ENCODE assay signal across 8 cellular contexts in the genomic region with DNA sequence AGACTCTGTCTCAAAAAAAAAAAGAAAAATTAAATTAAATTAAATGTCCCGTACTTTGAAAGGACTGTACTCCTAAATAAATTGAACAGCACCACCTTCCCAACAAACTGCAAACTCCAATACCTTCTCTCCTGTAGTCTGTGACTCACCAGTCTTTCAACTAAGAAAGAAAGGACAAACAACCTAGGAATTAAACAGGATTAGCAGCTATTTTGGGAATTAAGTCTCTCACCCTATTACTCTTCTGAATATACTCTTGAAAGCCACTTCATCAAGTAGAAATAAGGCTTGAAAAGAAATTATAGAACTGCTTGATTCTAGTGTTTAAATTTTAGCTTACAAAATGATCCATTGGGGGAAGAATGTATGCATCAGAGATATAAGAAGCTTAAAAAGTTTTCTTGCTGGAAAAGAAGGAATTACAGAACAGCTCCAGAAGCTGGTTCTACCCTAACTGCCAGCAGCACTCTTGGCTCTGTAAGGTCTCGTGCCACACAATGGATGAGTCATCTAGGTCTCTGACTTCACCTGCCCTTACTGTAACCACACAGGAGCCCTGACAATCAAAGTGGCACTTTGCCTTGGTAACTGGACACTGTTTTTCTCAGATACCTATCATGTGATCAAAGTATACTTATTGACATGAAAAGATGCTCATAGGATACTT. TPM values are rescaled to one million over a fixed set of nuclear protein-coding genes. Genes with fewer than 3 reads are reported as not detected.
DNase-seq lines count a peak whose midpoint lies in the region; ATAC-seq, FAIRE-seq and TF ChIP-seq lines count a peak whose summit lies in the region.

No MANE protein-coding gene starts in this region.

- H3K27ac ChIP-seq in gastrocnemius medialis: peak overlapping the region in 3 of 4 donors; percentile 2 to 66 (median 34)

- DNase-seq in GM06990 (ENCODE audit: extremely low read depth, insufficient read length) (peak; percentile 69), SW480 (ENCODE audit: low spot score) (peak; percentile 94), gastrocnemius medialis (peak; percentile 33 to 45), cerebellar cortex (ENCODE audit: low spot score) (no peak), GM12892 (ENCODE audit: insufficient read length) (no peak), GM20000 (ENCODE audit: low spot score) (no peak)
- no peak for DNase-seq in central memory CD8-positive, alpha-beta T cell (ENCODE audit: low spot score in 2 of 2)

- no peak overlapping the region for H3K27ac Mint-ChIP-seq in central memory CD8-positive, alpha-beta T cell (ENCODE audit: low read depth)

- intact Hi-C loops in gastrocnemius medialis (cut with DNase I; ENCODE audit: low total_unique reads): loop anchor here (5.0 kb wide), 2 partner anchors 88 to 178 kb away; a partner anchor contains a TSS

- H3K27me3 Mint-ChIP-seq in central memory CD8-positive, alpha-beta T cell: no peaks in the 10 kb centered on the region

- no peak for TF ChIP-seq CTCF in GM06990 (IDR thresholded peaks at IDR 0.05; ENCODE audit: insufficient read depth, low read length, poor library complexity, severe bottlenecking)
- TF ChIP-seq CTCF in gastrocnemius medialis (IDR thresholded peaks at IDR 0.05 in 4 of 5, conservative IDR thresholded peaks at IDR 0.05 in 1 of 5): no peak
- no peak for TF ChIP-seq CTCF in GM20000 (IDR thresholded peaks at IDR 0.05; ENCODE audit: extremely low read depth, missing control alignments)

- no peaks in the 10 kb centered on the region for H3K36me3 Mint-ChIP-seq in central memory CD8-positive, alpha-beta T cell (ENCODE audit: insufficient read depth)

- H3K4me3 ChIP-seq in GM06990 (replicated peaks; ENCODE audit: low read depth, low read length): no peak overlapping the region
- H3K4me3 ChIP-seq in gastrocnemius medialis: no peak overlapping the region

- peaks cover 19 to 29% of the 10 kb centered on the region in 2 donors for H3K4me1 ChIP-seq in gastrocnemius medialis

- no peaks in the 10 kb centered on the region for H3K9me3 Mint-ChIP-seq in central memory CD8-positive, alpha-beta T cell

- H3K36me3 ChIP-seq in GM06990 (ENCODE audit: control insufficient read depth, insufficient read depth, low read length) (no peaks in the 10 kb centered on the region), gastrocnemius medialis (no peaks in the 10 kb centered on the region)

- ATAC-seq in HG03460 (IDR thresholded peaks at IDR 0.05; ENCODE audit: unreplicated experiment) (peak; percentile 43), gastrocnemius medialis (peak; percentile 51 to 83)
- ATAC-seq in central memory CD8-positive, alpha-beta T cell (replicated peaks; ENCODE audit: extremely low read depth, poor library complexity, severe bottlenecking): peak; percentile 48

- TF ChIP-seq POLR2A in gastrocnemius medialis (IDR thresholded peaks at IDR 0.05) (no peak), GM12892 (IDR thresholded peaks at IDR 0.05; ENCODE audit: low read depth, low read length) (no peak)

- H3K4me3 Mint-ChIP-seq in central memory CD8-positive, alpha-beta T cell: peak overlapping the region; percentile 31

- no peaks in the 10 kb centered on the region for H3K9me3 ChIP-seq in gastrocnemius medialis

- no peak for FAIRE-seq in GM12892 (lab: Jason Lieb, UNC)

- no peaks in the 10 kb centered on the region for H3K27me3 ChIP-seq in GM06990 (replicated peaks; ENCODE audit: control insufficient read depth, insufficient read depth, low read length)
- H3K27me3 ChIP-seq in gastrocnemius medialis: no peaks in the 10 kb centered on the region

- in situ Hi-C loops in gastrocnemius medialis (cut with MboI; ENCODE audit: low sequenced_read_pairs in 4 of 4): no loop called here

- peaks cover 24% of the 10 kb centered on the region for H3K4me1 Mint-ChIP-seq in central memory CD8-positive, alpha-beta T cell

RNA-seq across cellular contexts. Expression of a gene that starts 57.0 kb away (rescaled TPM):
- total RNA-seq in gastrocnemius medialis: 1 to 10 TPM; 5.4 to 9.2 (median 7.3) TPM
- 40.3 TPM for polyA plus RNA-seq in GM12892 (2012; ENCODE audit: missing spikeins)

RNA-seq across cellular contexts. Expression of a gene that starts 59.2 kb away (rescaled TPM):
- total RNA-seq in gastrocnemius medialis: 10 to 100 TPM in 1 of 4 donors, 1 to 10 TPM in 3; 7.4 to 24.5 (median 8.8) TPM
- 49.7 TPM for polyA plus RNA-seq in GM12892 (2012; ENCODE audit: missing spikeins)

Comparison
In these comparisons a context has a peak if more than half of its experiments do, and no peak if none do; other contexts are left out.
1. DNase-seq: peak in GM06990 (single experiment), SW480 (single experiment) and gastrocnemius medialis (2 of 2); none in central memory CD8-positive, alpha-beta T cell (0 of 2), cerebellar cortex (single experiment), GM12892 (single experiment) and GM20000 (single experiment).
2. Peak in every context shown above with its lines, with median percentiles within 50 percentile points of each other: ATAC-seq.